ENCODE assay signal across 14 cellular contexts in the genomic region with DNA sequence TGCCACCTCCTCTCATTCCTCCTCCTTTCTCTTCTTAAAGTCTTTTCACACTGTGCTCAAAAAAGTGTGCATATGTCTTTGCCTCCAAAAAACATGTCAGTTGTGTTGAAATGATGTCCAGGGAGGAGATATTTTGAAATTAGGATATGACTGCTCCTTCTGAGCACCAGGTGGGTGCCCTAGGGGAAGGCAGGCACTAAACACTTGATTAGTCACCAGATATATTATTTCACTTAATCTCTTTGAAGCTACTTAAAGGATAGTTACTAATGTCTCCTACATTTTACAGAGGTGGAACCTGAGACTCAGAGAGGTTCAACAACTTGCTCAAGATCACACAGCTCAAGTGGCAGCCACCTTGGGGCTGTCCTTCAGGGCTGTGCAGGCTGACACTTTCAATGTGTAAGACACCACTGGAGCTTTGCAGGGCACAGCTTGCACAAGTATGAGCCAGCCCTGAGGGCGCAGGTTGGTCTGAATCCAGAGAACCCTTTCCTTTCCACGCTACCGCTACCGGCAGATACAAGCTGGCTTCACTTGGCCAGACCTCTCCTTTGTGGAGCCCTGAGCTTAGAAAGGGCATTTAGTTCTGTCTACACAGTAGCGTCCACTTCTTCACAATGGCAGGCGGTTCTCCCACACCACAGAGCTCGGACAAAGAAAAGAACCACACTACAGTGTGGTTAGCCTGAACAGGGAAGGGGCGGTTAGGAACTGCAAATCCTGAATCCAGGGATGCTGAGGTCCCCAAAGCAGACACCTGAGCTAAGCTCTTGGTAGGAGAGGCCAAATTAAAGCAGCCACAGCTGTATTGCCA. TPM values are rescaled to one million over a fixed set of nuclear protein-coding genes. Genes with fewer than 3 reads are reported as not detected.
DNase-seq lines count a peak whose midpoint lies in the region; ATAC-seq and TF ChIP-seq lines count a peak whose summit lies in the region.
"Had no signal": no experiment of that assay in that cellular context is flagged by ENCODE, and none has a peak within 500 bp of the region (broad histone marks: within the 10 kb centered on the region; RNA-seq: fewer than 3 reads in every experiment).

No MANE protein-coding gene starts in this region.

- POLR2A ChIA-PET in PC-3 (lab: Charles Lee; ENCODE audit: unreplicated experiment) = no interaction called here

- peaks cover 35% of the 10 kb centered on the region for H3K4me1 Mint-ChIP-seq in activated CD8-positive, alpha-beta memory T cell treated with anti-CD3 and anti-CD28 coated beads, Interleukin-2, amount 10 ng/mL, durations not matched to agents 7 days and 5 days

- no TSS peak for BruUV-seq in PC-3 (replicated peaks; lab: Mats Ljungman, UMichigan)

- peaks cover 21% of the 10 kb centered on the region for H3K27me3 Mint-ChIP-seq in activated CD8-positive, alpha-beta memory T cell treated with anti-CD3 and anti-CD28 coated beads, Interleukin-2, amount 10 ng/mL, durations not matched to agents 7 days and 5 days
- H3K27me3 Mint-ChIP-seq: activated naive CD4-positive, alpha-beta T cell treated with anti-CD3 and anti-CD28 coated beads, Interleukin-2, amount 10 ng/mL, durations not matched to agents 7 days and 5 days; stimulated activated naive CD8-positive, alpha-beta T cell treated with anti-CD3 and anti-CD28 coated beads, Interleukin-15, amount 100 ng/mL, for 72 hours had no signal

- H3K36me3 Mint-ChIP-seq in activated CD8-positive, alpha-beta memory T cell treated with anti-CD3 and anti-CD28 coated beads, Interleukin-2, amount 10 ng/mL, durations not matched to agents 7 days and 5 days = no peaks in the 10 kb centered on the region

- H3K9me2 ChIP-seq in PC-3 (replicated peaks; ENCODE audit: low read length) = no peaks in the 10 kb centered on the region

- in situ Hi-C loops in brain microvascular endothelial cell (cut with HindIII; ENCODE audit: low pct_ligation_motif_present, low sequenced_read_pairs) = no loop called here

- DNase-seq in activated CD8-positive, alpha-beta memory T cell treated with anti-CD3 and anti-CD28 coated beads, Interleukin-2, amount 50 U/mL, for 48 hours = peak; percentile 55
- DNase-seq in activated CD8-positive, alpha-beta memory T cell treated with anti-CD3 and anti-CD28 coated beads, Interleukin-2, amount 10 ng/mL, durations not matched to agents 7 days and 5 days = no peak
- peak; percentile 56 for DNase-seq in PC-3
- DNase-seq in renal cortical epithelial cell (ENCODE audit: low read depth) = peak; percentile 19
- DNase-seq in brain microvascular endothelial cell = no peak
- DNase-seq in activated naive CD4-positive, alpha-beta T cell treated with Interleukin-2 at 50 U/mL for 16 hours = no peak
- DNase-seq in vagina (ENCODE audit: extremely low spot score in 2 of 2) = no peak
- DNase-seq: activated naive CD4-positive, alpha-beta T cell treated with anti-CD3 and anti-CD28 coated beads, Interleukin-2, amount 10 ng/mL, durations not matched to agents 7 days and 5 days; Caco-2; Kasumi-1; NCI-H2029; stimulated activated naive CD8-positive, alpha-beta T cell treated with anti-CD3 and anti-CD28 coated beads, Interleukin-15, amount 100 ng/mL, for 72 hours had no signal

- no peaks in the 10 kb centered on the region for H3K9me3 ChIP-seq in PC-3 (ENCODE audit: low read length)
- H3K9me3 ChIP-seq in gastroesophageal sphincter = no peaks in the 10 kb centered on the region
- H3K9me3 ChIP-seq in vagina = no peaks in the 10 kb centered on the region
- H3K9me3 ChIP-seq: Caco-2 had no signal

- no peaks in the 10 kb centered on the region for H3K79me2 ChIP-seq in PC-3 (ENCODE audit: low read length)

- H3K27ac Mint-ChIP-seq in activated CD8-positive, alpha-beta memory T cell treated with anti-CD3 and anti-CD28 coated beads, Interleukin-2, amount 10 ng/mL, durations not matched to agents 7 days and 5 days = no peak overlapping the region
- H3K27ac Mint-ChIP-seq: activated naive CD4-positive, alpha-beta T cell treated with anti-CD3 and anti-CD28 coated beads, Interleukin-2, amount 10 ng/mL, durations not matched to agents 7 days and 5 days; stimulated activated naive CD8-positive, alpha-beta T cell treated with anti-CD3 and anti-CD28 coated beads, Interleukin-15, amount 100 ng/mL, for 72 hours had no signal

- 93% methylated on average over 3 of the region's 8 CpGs; no CpG with 5 or more reads in 1 of the 2 donors for WGBS in gastroesophageal sphincter (ENCODE audit: low coverage in 1 of 2), 2 donors

- no peak overlapping the region for H3K4me3 Mint-ChIP-seq in activated CD8-positive, alpha-beta memory T cell treated with anti-CD3 and anti-CD28 coated beads, Interleukin-2, amount 10 ng/mL, durations not matched to agents 7 days and 5 days
- H3K4me3 Mint-ChIP-seq: activated naive CD4-positive, alpha-beta T cell treated with anti-CD3 and anti-CD28 coated beads, Interleukin-2, amount 10 ng/mL, durations not matched to agents 7 days and 5 days; stimulated activated naive CD8-positive, alpha-beta T cell treated with anti-CD3 and anti-CD28 coated beads, Interleukin-15, amount 100 ng/mL, for 72 hours had no signal

- no peak overlapping the region for H3K4me2 ChIP-seq in PC-3 (ENCODE audit: low read length)

- H3K36me3 ChIP-seq in PC-3 (ENCODE audit: low read depth, low read length) (no peaks in the 10 kb centered on the region), gastroesophageal sphincter (no peaks in the 10 kb centered on the region), brain microvascular endothelial cell (replicated peaks) (no peaks in the 10 kb centered on the region), vagina (no peaks in the 10 kb centered on the region)

- no peak overlapping the region for H2AFZ ChIP-seq in PC-3 (ENCODE audit: low read length)

- H3K27ac ChIP-seq in PC-3 (ENCODE audit: low read length) (no peak overlapping the region), gastroesophageal sphincter (no peak overlapping the region), brain microvascular endothelial cell (no peak overlapping the region), vagina (no peak overlapping the region)
- H3K27ac ChIP-seq: SK-N-MC had no signal

- no peaks in the 10 kb centered on the region for H3K9me3 Mint-ChIP-seq in activated CD8-positive, alpha-beta memory T cell treated with anti-CD3 and anti-CD28 coated beads, Interleukin-2, amount 10 ng/mL, durations not matched to agents 7 days and 5 days (ENCODE audit: low read depth)
- H3K9me3 Mint-ChIP-seq: activated naive CD4-positive, alpha-beta T cell treated with anti-CD3 and anti-CD28 coated beads, Interleukin-2, amount 10 ng/mL, durations not matched to agents 7 days and 5 days had no signal

- no peaks in the 10 kb centered on the region for H3K27me3 ChIP-seq in PC-3 (ENCODE audit: low read length)
- no peaks in the 10 kb centered on the region for H3K27me3 ChIP-seq in gastroesophageal sphincter
- no peaks in the 10 kb centered on the region for H3K27me3 ChIP-seq in brain microvascular endothelial cell (replicated peaks)
- H3K27me3 ChIP-seq in vagina = no peaks in the 10 kb centered on the region

- intact Hi-C loops in PC-3 (cut with micrococcal nuclease) = no loop called here
- intact Hi-C loops in vagina (cut with DNase I) = no loop called here

- no peaks in the 10 kb centered on the region for H4K20me1 ChIP-seq in PC-3 (ENCODE audit: low read length)

- no peak for TF ChIP-seq EP300 in gastroesophageal sphincter (IDR thresholded peaks at IDR 0.05)

- CTCF ChIA-PET in activated CD8-positive, alpha-beta memory T cell treated with anti-CD3 and anti-CD28 coated beads, Interleukin-2, amount 10 ng/mL, durations not matched to agents 7 days and 5 days (lab: Charles Lee) = no interaction called here
- CTCF ChIA-PET in PC-3 (lab: Charles Lee) = interaction anchor here (0.7 kb wide), 1 partner anchor 82 kb away, joined by 6 read pairs; no protein-coding TSS in a partner anchor

- H3K4me1 ChIP-seq in PC-3 (ENCODE audit: insufficient read depth, low read length) (peaks cover 10% of the 10 kb centered on the region; the same call in 1 of the 2 replicates), gastroesophageal sphincter (no peaks in the 10 kb centered on the region), vagina (no peaks in the 10 kb centered on the region)
- H3K4me1 ChIP-seq: Caco-2 had no signal

- H3F3A ChIP-seq in PC-3 (ENCODE audit: low read length, unreplicated experiment) = no peaks in the 10 kb centered on the region

- no peak overlapping the region for H3K9ac ChIP-seq in PC-3 (ENCODE audit: low read length)

- no peak for TF ChIP-seq POLR2A in gastroesophageal sphincter (IDR thresholded peaks at IDR 0.05)
- no peak for TF ChIP-seq POLR2A in vagina (IDR thresholded peaks at IDR 0.05)

- H3K4me3 ChIP-seq in PC-3 (ENCODE audit: low read length) (no peak overlapping the region), gastroesophageal sphincter (no peak overlapping the region), brain microvascular endothelial cell (ENCODE audit: low read depth, low read length) (no peak overlapping the region), vagina (no peak overlapping the region)

- TF ChIP-seq CTCF in PC-3 (conservative IDR thresholded peaks at IDR 0.05; ENCODE audit: low read depth, low read length) (no peak), gastroesophageal sphincter (IDR thresholded peaks at IDR 0.05) (no peak), brain microvascular endothelial cell (IDR thresholded peaks at IDR 0.05; ENCODE audit: low read depth, low read length, missing control alignments) (no peak), vagina (IDR thresholded peaks at IDR 0.05) (no peak)

- no peak for ATAC-seq in activated CD8-positive, alpha-beta memory T cell treated with anti-CD3 and anti-CD28 coated beads, Interleukin-2, amount 10 ng/mL, durations not matched to agents 7 days and 5 days
- ATAC-seq in PC-3 = no peak
- ATAC-seq in gastroesophageal sphincter = peak; percentile 31
- ATAC-seq: stimulated activated naive CD8-positive, alpha-beta T cell treated with anti-CD3 and anti-CD28 coated beads, Interleukin-15, amount 100 ng/mL, for 72 hours had no signal

RNA-seq across cellular contexts. Expression of a gene that starts 16.4 kb away (rescaled TPM):
- total RNA-seq in activated CD8-positive, alpha-beta memory T cell treated with anti-CD3 and anti-CD28 coated beads, Interleukin-2, amount 10 ng/mL, durations not matched to agents 7 days and 5 days = under 1 TPM in 1 of 2 experiments, not detected in 1; 0.33 TPM
- 0.04 TPM in 1 of 2 replicates, not detected in the other for total RNA-seq in PC-3 (2014; rRNA removed)
- under 1 TPM in 2 of 4 donors, not detected in 2; 0.08 to 0.54 TPM for total RNA-seq in gastroesophageal sphincter
- 34.8 and 124 TPM in 2 replicates for total RNA-seq in renal cortical epithelial cell
- total RNA-seq in vagina = 2.2 TPM

RNA-seq across cellular contexts. Expression of a gene that starts 58.8 kb away (rescaled TPM):
- total RNA-seq in activated CD8-positive, alpha-beta memory T cell treated with anti-CD3 and anti-CD28 coated beads, Interleukin-2, amount 10 ng/mL, durations not matched to agents 7 days and 5 days = 10 to 100 TPM; 30.3 to 31.6 TPM
- total RNA-seq in PC-3 (2014; rRNA removed) (24.2 and 26.3 TPM in 2 replicates), gastroesophageal sphincter (10 to 100 TPM; 19.4 to 26.6 (median 24.1) TPM), renal cortical epithelial cell (251 and 297 TPM in 2 replicates), vagina (35.8 TPM)

Comparison
In these comparisons a context has a peak if more than half of its experiments do, and no peak if none do; other contexts are left out.
1. DNase-seq: peak in activated CD8-positive, alpha-beta memory T cell treated with anti-CD3 and anti-CD28 coated beads, Interleukin-2, amount 50 U/mL, for 48 hours (single experiment), PC-3 (single experiment) and renal cortical epithelial cell (single experiment); none in activated CD8-positive, alpha-beta memory T cell treated with anti-CD3 and anti-CD28 coated beads, Interleukin-2, amount 10 ng/mL, durations not matched to agents 7 days and 5 days (single experiment), brain microvascular endothelial cell (single experiment), activated naive CD4-positive, alpha-beta T cell treated with Interleukin-2 at 50 U/mL for 16 hours (single experiment) and vagina (0 of 2).
2. RNA of a gene that starts 16.4 kb away (total RNA-seq): 34.8 to 124 TPM in renal cortical epithelial cell; 2.2 TPM in vagina (single experiment), 0.33 TPM in activated CD8-positive, alpha-beta memory T cell treated with anti-CD3 and anti-CD28 coated beads, Interleukin-2, amount 10 ng/mL, durations not matched to agents 7 days and 5 days, 0.08 to 0.54 TPM in gastroesophageal sphincter and 0.04 TPM in PC-3; every median in the first group is over 10 times any median in the second.